ENCODE assay signal across 21 cellular contexts in the genomic region with DNA sequence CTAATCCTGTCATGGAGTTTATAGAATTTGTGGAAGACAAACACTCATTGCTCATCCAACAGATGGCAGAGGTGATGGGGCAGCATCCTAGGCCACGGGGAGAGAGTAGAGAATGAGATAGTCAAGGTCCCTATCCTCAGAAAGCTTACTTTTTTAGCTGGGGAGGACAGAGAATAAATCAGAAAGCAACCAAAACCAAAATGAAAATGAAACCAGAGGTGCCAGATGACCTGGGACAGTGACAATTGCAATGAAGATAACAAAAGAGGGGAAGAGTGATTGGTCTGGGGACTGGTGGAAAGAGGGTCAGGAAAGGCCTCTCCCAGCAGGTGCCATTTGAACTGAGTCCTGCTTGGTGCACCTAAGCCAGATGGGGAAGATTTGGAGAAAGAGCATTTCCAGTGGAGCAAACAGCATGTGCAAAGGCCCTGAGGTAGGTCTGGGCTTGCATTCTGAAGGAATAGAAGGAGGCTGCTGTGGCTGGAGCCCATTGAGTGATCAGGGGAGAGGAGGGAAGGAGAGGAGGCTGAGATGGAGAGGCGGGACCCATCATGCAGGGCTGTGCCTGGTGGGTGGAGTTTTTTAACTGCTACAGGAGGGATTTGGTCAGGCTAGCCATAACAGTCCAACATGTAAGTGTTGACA.
A peak's percentile ranks its signal among the peaks of the same experiment; 100 is the strongest.
DNase-seq lines count a peak whose midpoint lies in the region; ATAC-seq, FAIRE-seq and TF ChIP-seq lines count a peak whose summit lies in the region.
"Had no signal": no experiment of that assay in that cellular context is flagged by ENCODE, and none has a peak within 500 bp of the region (broad histone marks: within the 10 kb centered on the region; RNA-seq: fewer than 3 reads in every experiment).

No MANE protein-coding gene starts in this region.

- H3K27ac ChIP-seq in GM23248, result no peak overlapping the region
- peak overlapping the region; percentile 30; the same call in 1 of the 2 replicates for H3K27ac ChIP-seq in KMS-11
- no peak overlapping the region for H3K27ac ChIP-seq in K562 (ENCODE audit: extremely low read depth, low read depth, low read length)
- H3K27ac ChIP-seq: BLaER1 treated with 17β-estradiol and CSF1 and Interleukin-3, amounts not matched to agents 10 nM and 100 nM; HL-60 had no signal

- H3F3A ChIP-seq in GM23248 (ENCODE audit: insufficient read depth), result no peaks in the 10 kb centered on the region

- H3K9ac ChIP-seq in GM23248, result peak overlapping the region; percentile 33; the same call in 1 of the 2 replicates
- no peak overlapping the region for H3K9ac ChIP-seq in KMS-11
- H3K9ac ChIP-seq in K562 (ENCODE audit: insufficient read depth in 1 of 2, low read depth in 2 of 2, low read length in 2 of 2), result no peak overlapping the region
- H3K9ac ChIP-seq: BLaER1 treated with 17β-estradiol and CSF1 and Interleukin-3, amounts not matched to agents 10 nM and 100 nM had no signal

- no peaks in the 10 kb centered on the region for H4K20me1 ChIP-seq in GM23248 (ENCODE audit: insufficient read depth)
- no peaks in the 10 kb centered on the region for H4K20me1 ChIP-seq in KMS-11 (ENCODE audit: insufficient read depth)
- H4K20me1 ChIP-seq in K562 (replicated peaks; ENCODE audit: control insufficient read depth, insufficient read depth, low read length), result no peaks in the 10 kb centered on the region; the same call in 1 of the 2 replicates
- H4K20me1 ChIP-seq: BLaER1 treated with 17β-estradiol and CSF1 and Interleukin-3, amounts not matched to agents 10 nM and 100 nM had no signal

- no peak overlapping the region for H2AFZ ChIP-seq in GM23248
- H2AFZ ChIP-seq in KMS-11 (ENCODE audit: low read depth), result peak overlapping the region; percentile 53
- H2AFZ ChIP-seq in K562 (ENCODE audit: low read depth, low read length), result no peak overlapping the region
- H2AFZ ChIP-seq: GM23338 had no signal

- H3K79me2 ChIP-seq in GM23248 (ENCODE audit: insufficient read depth) (no peaks in the 10 kb centered on the region), KMS-11 (ENCODE audit: insufficient read depth, low read depth) (no peaks in the 10 kb centered on the region), K562 (ENCODE audit: control insufficient read depth, insufficient read depth, low read length) (no peaks in the 10 kb centered on the region)

- 91 to 98% methylated on average over 2 of the region's 2 CpGs for WGBS in GM23248 (ENCODE audit: low coverage in 1 of 2, low lambda C conversion rate in 2 of 2, missing lambda C conversion rate in 2 of 2), 2 experiments
- WGBS in K562 (ENCODE audit: insufficient coverage, low coverage, missing lambda C conversion rate), result 0% methylated on average over 2 of the region's 2 CpGs

- H3K9me1 ChIP-seq in K562 (ENCODE audit: control insufficient read depth, insufficient read depth, low read length), result no peaks in the 10 kb centered on the region

- H3K4me3 ChIP-seq in GM23248, result no peak overlapping the region
- no peak overlapping the region for H3K4me3 ChIP-seq in KMS-11 (IDR thresholded peaks at IDR 0.05; ENCODE audit: insufficient read depth, low read depth, low read length)
- H3K4me3 ChIP-seq in K562, result no peak overlapping the region
- H3K4me3 ChIP-seq: BLaER1 treated with 17β-estradiol and CSF1 and Interleukin-3, amounts not matched to agents 10 nM and 100 nM; GM23338 had no signal

- intact Hi-C loops in K562 (cut with micrococcal nuclease), result no loop called here

- no peak for TF ChIP-seq RAD21 in K562 (CRISPR knock-in tag; conservative IDR thresholded peaks at IDR 0.05 in 1 of 2, IDR thresholded peaks at IDR 0.05 in 1 of 2)

- no peaks in the 10 kb centered on the region for H3K9me2 ChIP-seq in GM23248 (ENCODE audit: insufficient read depth)

- H3K4me2 ChIP-seq in GM23248 (ENCODE audit: unreplicated experiment), result no peak overlapping the region
- H3K4me2 ChIP-seq in KMS-11, result no peak overlapping the region
- no peak overlapping the region for H3K4me2 ChIP-seq in K562 (ENCODE audit: insufficient read depth, low read length)
- H3K4me2 ChIP-seq: BLaER1 treated with 17β-estradiol and CSF1 and Interleukin-3, amounts not matched to agents 10 nM and 100 nM; GM23338 had no signal

- no peak for TF ChIP-seq POLR2A in K562 (conservative IDR thresholded peaks at IDR 0.05)

- H3K4me1 ChIP-seq in GM23248 (ENCODE audit: insufficient read depth) (0 out of 2 replicates have a peak, but pooled peaks cover 7% of the 10 kb centered on the region), KMS-11 (ENCODE audit: low read depth, poor library complexity, severe bottlenecking) (peaks cover 8% of the 10 kb centered on the region), K562 (replicated peaks in 1 of 2; ENCODE audit: control insufficient read depth in 2 of 2, insufficient read depth in 2 of 2, low read length in 2 of 2) (0 out of 5 replicates have a peak, but pooled peaks cover 0 to 4% of the 10 kb centered on the region in 2 experiments)

- no peak for TF ChIP-seq EP300 in K562 (IDR thresholded peaks at IDR 0.05; ENCODE audit: low read length)

- DNase-seq in GM23248 (no peak), NCI-H82 treated with DMSO at 0.1 percent for 48 hours (lab: John Stamatoyannopoulos, UW; ENCODE audit: unreplicated experiment) (peak; percentile 84), K562 (ENCODE audit: extremely low read depth in 1 of 4, low spot score in 3 of 4) (no peak), COLO668 (lab: John Stamatoyannopoulos, UW; ENCODE audit: unreplicated experiment) (no peak)
- DNase-seq: CD8-positive, alpha-beta T cell; COR-L47; DMS79 treated with DMSO at 0.1 percent for 48 hours; GF-D8; H7; Kasumi-1; KBM-7 had no signal

- ATAC-seq in K562 (no peak), GM18498 (IDR thresholded peaks at IDR 0.05; ENCODE audit: unreplicated experiment) (no peak), HG03571 (IDR thresholded peaks at IDR 0.05; ENCODE audit: unreplicated experiment) (no peak), GM21381 (IDR thresholded peaks at IDR 0.05; ENCODE audit: unreplicated experiment) (no peak)
- ATAC-seq: CD8-positive, alpha-beta T cell; GM23338; HCT116 had no signal

- no peaks in the 10 kb centered on the region for H3K36me3 ChIP-seq in GM23248 (ENCODE audit: low read depth)
- H3K36me3 ChIP-seq in KMS-11 (ENCODE audit: insufficient read depth), result no peaks in the 10 kb centered on the region
- H3K36me3 ChIP-seq in K562 (ENCODE audit: control insufficient read depth, insufficient read depth, low read length), result no peaks in the 10 kb centered on the region
- H3K36me3 ChIP-seq: BLaER1 treated with 17β-estradiol and CSF1 and Interleukin-3, amounts not matched to agents 10 nM and 100 nM had no signal

- H3K9me3 ChIP-seq in GM23248 (ENCODE audit: low read depth), result no peaks in the 10 kb centered on the region
- H3K9me3 ChIP-seq in K562 (replicated peaks; ENCODE audit: control insufficient read depth, insufficient read depth, low read depth, low read length), result no peaks in the 10 kb centered on the region

- FAIRE-seq in K562 (lab: Jason Lieb, UNC), result no peak
- FAIRE-seq: D721Med, GM19239 had no signal

- no peaks in the 10 kb centered on the region for H3K27me3 ChIP-seq in GM23248 (replicated peaks; ENCODE audit: insufficient read depth)
- no peaks in the 10 kb centered on the region for H3K27me3 ChIP-seq in KMS-11 (ENCODE audit: insufficient read depth, low read depth)
- peaks cover 0 to 22% of the 10 kb centered on the region in 2 experiments; a peak in 1 of 5 replicates for H3K27me3 ChIP-seq in K562 (ENCODE audit: control insufficient read depth in 2 of 2, insufficient read depth in 2 of 2, low read length in 2 of 2)
- H3K27me3 ChIP-seq: BLaER1 treated with 17β-estradiol and CSF1 and Interleukin-3, amounts not matched to agents 10 nM and 100 nM had no signal

- in situ Hi-C loops in GM23248 (cut with MboI) (no loop called here), K562 (cut with MboI) (no loop called here)

- POLR2A ChIA-PET in K562 (lab: Yijun Ruan, JAX), result no interaction called here

- BruUV-seq in K562 (replicated peaks; lab: Mats Ljungman, UMichigan), result no TSS peak

- CTCF ChIA-PET in K562 (lab: Yijun Ruan, JAX; ENCODE audit: low intra/inter-chr PET ratio), result no interaction called here

- TF ChIP-seq CTCF in KMS-11 (conservative IDR thresholded peaks at IDR 0.05; ENCODE audit: low read depth, low read length) (no peak), K562 (IDR thresholded peaks at IDR 0.05 in 2 of 3, conservative IDR thresholded peaks at IDR 0.05 in 1 of 3; ENCODE audit: insufficient read depth in 2 of 3, low read depth in 1 of 3, low read length in 3 of 3) (no peak)

TF ChIP-seq in K562, 482 proteins besides CTCF, POLR2A, EP300 and RAD21:
- TF ChIP-seq NCOR1 (IDR thresholded peaks at IDR 0.05) (no peak), RBM25 (IDR thresholded peaks at IDR 0.05; ENCODE audit: low read depth, low read length, severe bottlenecking) (peak; percentile 27), ZC3H8 (IDR thresholded peaks at IDR 0.05) (no peak)
- TF ChIP-seq, protein P1, sequence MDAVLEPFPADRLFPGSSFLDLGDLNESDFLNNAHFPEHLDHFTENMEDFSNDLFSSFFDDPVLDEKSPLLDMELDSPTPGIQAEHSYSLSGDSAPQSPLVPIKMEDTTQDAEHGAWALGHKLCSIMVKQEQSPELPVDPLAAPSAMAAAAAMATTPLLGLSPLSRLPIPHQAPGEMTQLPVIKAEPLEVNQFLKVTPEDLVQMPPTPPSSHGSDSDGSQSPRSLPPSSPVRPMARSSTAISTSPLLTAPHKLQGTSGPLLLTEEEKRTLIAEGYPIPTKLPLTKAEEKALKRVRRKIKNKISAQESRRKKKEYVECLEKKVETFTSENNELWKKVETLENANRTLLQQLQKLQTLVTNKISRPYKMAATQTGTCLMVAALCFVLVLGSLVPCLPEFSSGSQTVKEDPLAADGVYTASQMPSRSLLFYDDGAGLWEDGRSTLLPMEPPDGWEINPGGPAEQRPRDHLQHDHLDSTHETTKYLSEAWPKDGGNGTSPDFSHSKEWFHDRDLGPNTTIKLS (IDR thresholded peaks at IDR 0.05; ENCODE audit: borderline replicate concordance, low read depth), result no peak
TF ChIP-seq in K562: peak in this region for 1.
